23 cellular contexts compared by ENCODE assay signal in genomic region chr9:124009835-124010226, GRCh38. TPM values are rescaled to one million over a fixed set of nuclear protein-coding genes. Genes with fewer than 3 reads are reported as not detected.
A peak's percentile ranks its signal among the peaks of the same experiment; 100 is the strongest.
DNase-seq lines count a peak whose midpoint lies in the region; ATAC-seq and TF ChIP-seq lines count a peak whose summit lies in the region.
"Had no signal": no experiment of that assay in that cellular context is flagged by ENCODE, and none has a peak within 500 bp of the region (broad histone marks: within the 10 kb centered on the region; RNA-seq: fewer than 3 reads in every experiment).

No MANE protein-coding gene starts in this region.

- peaks cover 3% of the 10 kb centered on the region for H3K9me3 Mint-ChIP-seq in activated CD4-positive, alpha-beta T cell treated with anti-CD3 and anti-CD28 coated beads, Interleukin-2, amount 10 ng/mL, durations not matched to agents 7 days and 5 days
- peaks cover 4% of the 10 kb centered on the region; the same call in 2 of the 3 replicates for H3K9me3 Mint-ChIP-seq in GM23338
- no peaks in the 10 kb centered on the region for H3K9me3 Mint-ChIP-seq in activated T-helper 17 cell treated with anti-CD3 and anti-CD28 coated beads, Interleukin-2, amount 50 U/mL, for 72 hours
- H3K9me3 Mint-ChIP-seq in naive thymus-derived CD4-positive, alpha-beta T cell: peaks cover 0 to 3% (median 0%) of the 10 kb centered on the region in 11 donors
- H3K9me3 Mint-ChIP-seq: CD4-positive, alpha-beta T cell had no signal

- no peak for TF ChIP-seq EP300 in gastroesophageal sphincter (IDR thresholded peaks at IDR 0.05)

- no peaks in the 10 kb centered on the region for H3K79me2 ChIP-seq in GM23338 (replicated peaks; ENCODE audit: insufficient read depth)

- peaks cover 53% of the 10 kb centered on the region for H3F3A ChIP-seq in GM23338 (replicated peaks; ENCODE audit: low read depth)

- peaks cover 75% of the 10 kb centered on the region for H3K27me3 Mint-ChIP-seq in activated CD4-positive, alpha-beta T cell treated with anti-CD3 and anti-CD28 coated beads, Interleukin-2, amount 10 ng/mL, durations not matched to agents 7 days and 5 days
- peaks cover 96% of the 10 kb centered on the region for H3K27me3 Mint-ChIP-seq in GM23338 (ENCODE audit: insufficient read depth, low read depth, poor library complexity)
- peaks cover 68% of the 10 kb centered on the region for H3K27me3 Mint-ChIP-seq in activated T-helper 17 cell treated with anti-CD3 and anti-CD28 coated beads, Interleukin-2, amount 50 U/mL, for 72 hours
- H3K27me3 Mint-ChIP-seq in naive thymus-derived CD4-positive, alpha-beta T cell: peaks cover 66 to 82% (median 74%) of the 10 kb centered on the region in 5 donors

- ATAC-seq in GM23338 (no peak), gastroesophageal sphincter (no peak), HG02973 (IDR thresholded peaks at IDR 0.05; ENCODE audit: unreplicated experiment) (no peak)
- no peak for ATAC-seq in activated T-helper 17 cell treated with anti-CD3 and anti-CD28 coated beads, Interleukin-2, amount 50 U/mL, for 72 hours (replicated peaks)
- ATAC-seq in naive thymus-derived CD4-positive, alpha-beta T cell: no peak
- ATAC-seq in activated CD4-positive, CD25-positive, alpha-beta regulatory T cell treated with anti-CD3 and anti-CD28 coated beads, Interleukin-2, amount 50 U/mL, for 24 hours: no peak
- ATAC-seq: heart left ventricle, right cardiac atrium, Right ventricle myocardium inferior had no signal

- peaks cover 99% of the 10 kb centered on the region for H3K27me3 ChIP-seq in GM23338 (ENCODE audit: insufficient read depth)
- H3K27me3 ChIP-seq in naive thymus-derived CD4-positive, alpha-beta T cell (ENCODE audit: control insufficient read depth in 2 of 2, insufficient read depth in 2 of 2, low read length in 2 of 2): peaks cover 15 to 26% of the 10 kb centered on the region in 2 donors
- H3K27me3 ChIP-seq in gastroesophageal sphincter: peaks cover 100% of the 10 kb centered on the region

- TF ChIP-seq POLR2A in gastroesophageal sphincter (IDR thresholded peaks at IDR 0.05): no peak

- intact Hi-C loops in naive thymus-derived CD4-positive, alpha-beta T cell (cut with micrococcal nuclease): no loop called here

- H3K27ac ChIP-seq in GM23338 (ENCODE audit: low read depth): no peak overlapping the region
- no peak overlapping the region for H3K27ac ChIP-seq in naive thymus-derived CD4-positive, alpha-beta T cell (ENCODE audit: low read depth, low read length)
- H3K27ac ChIP-seq in gastroesophageal sphincter: no peak overlapping the region
- H3K27ac ChIP-seq: heart left ventricle, left ventricle myocardium inferior had no signal

- TF ChIP-seq CTCF in GM23338 (conservative IDR thresholded peaks at IDR 0.05; ENCODE audit: low read depth in 2 of 2) (no peak), gastroesophageal sphincter (IDR thresholded peaks at IDR 0.05) (no peak)

- H4K20me1 ChIP-seq in GM23338 (replicated peaks; ENCODE audit: insufficient read depth): peaks cover 40% of the 10 kb centered on the region

- H3K4me1 ChIP-seq in GM23338 (ENCODE audit: insufficient read depth): peaks cover 45% of the 10 kb centered on the region
- H3K4me1 ChIP-seq in naive thymus-derived CD4-positive, alpha-beta T cell (ENCODE audit: control insufficient read depth in 2 of 2, insufficient read depth in 2 of 2, low read length in 2 of 2): no peaks in the 10 kb centered on the region
- peaks cover 0 to 61% (median 31%) of the 10 kb centered on the region in 3 donors for H3K4me1 ChIP-seq in gastroesophageal sphincter

- H3K27ac Mint-ChIP-seq in activated CD4-positive, alpha-beta T cell treated with anti-CD3 and anti-CD28 coated beads, Interleukin-2, amount 10 ng/mL, durations not matched to agents 7 days and 5 days: peak overlapping the region; percentile 70
- H3K27ac Mint-ChIP-seq in GM23338: no peak overlapping the region
- no peak overlapping the region for H3K27ac Mint-ChIP-seq in activated T-helper 17 cell treated with anti-CD3 and anti-CD28 coated beads, Interleukin-2, amount 50 U/mL, for 72 hours
- H3K27ac Mint-ChIP-seq in naive thymus-derived CD4-positive, alpha-beta T cell: peak overlapping the region in 1 of 9 donors; percentile 80
- H3K27ac Mint-ChIP-seq: CD4-positive, alpha-beta T cell had no signal

- H3K4me1 Mint-ChIP-seq in activated CD4-positive, alpha-beta T cell treated with anti-CD3 and anti-CD28 coated beads, Interleukin-2, amount 10 ng/mL, durations not matched to agents 7 days and 5 days: peaks cover 13% of the 10 kb centered on the region
- H3K4me1 Mint-ChIP-seq in GM23338: peaks cover 55% of the 10 kb centered on the region
- H3K4me1 Mint-ChIP-seq in activated T-helper 17 cell treated with anti-CD3 and anti-CD28 coated beads, Interleukin-2, amount 50 U/mL, for 72 hours: no peaks in the 10 kb centered on the region
- peaks cover 12 to 37% (median 25%) of the 10 kb centered on the region in 7 donors for H3K4me1 Mint-ChIP-seq in naive thymus-derived CD4-positive, alpha-beta T cell

- POLR2A ChIA-PET in activated CD4-positive, alpha-beta T cell treated with anti-CD3 and anti-CD28 coated beads, Interleukin-2, amount 10 ng/mL, durations not matched to agents 7 days and 5 days (lab: Charles Lee): no interaction called here
- POLR2A ChIA-PET in naive thymus-derived CD4-positive, alpha-beta T cell (lab: Charles Lee): no interaction called here

- peak overlapping the region; percentile 6 for H3K4me3 Mint-ChIP-seq in activated CD4-positive, alpha-beta T cell treated with anti-CD3 and anti-CD28 coated beads, Interleukin-2, amount 10 ng/mL, durations not matched to agents 7 days and 5 days
- peak overlapping the region; percentile 67 for H3K4me3 Mint-ChIP-seq in GM23338
- peak overlapping the region; percentile 23 for H3K4me3 Mint-ChIP-seq in activated T-helper 17 cell treated with anti-CD3 and anti-CD28 coated beads, Interleukin-2, amount 50 U/mL, for 72 hours
- H3K4me3 Mint-ChIP-seq in naive thymus-derived CD4-positive, alpha-beta T cell: peak overlapping the region in 8 of 10 donors; percentile 2 to 72 (median 44)
- H3K4me3 Mint-ChIP-seq: CD4-positive, alpha-beta T cell had no signal

- H3K36me3 Mint-ChIP-seq in activated CD4-positive, alpha-beta T cell treated with anti-CD3 and anti-CD28 coated beads, Interleukin-2, amount 10 ng/mL, durations not matched to agents 7 days and 5 days (ENCODE audit: low read depth): peaks cover 5% of the 10 kb centered on the region
- no peaks in the 10 kb centered on the region; the same call in 2 of the 3 replicates for H3K36me3 Mint-ChIP-seq in GM23338 (ENCODE audit: low read depth)
- peaks cover 20% of the 10 kb centered on the region for H3K36me3 Mint-ChIP-seq in activated T-helper 17 cell treated with anti-CD3 and anti-CD28 coated beads, Interleukin-2, amount 50 U/mL, for 72 hours (ENCODE audit: low read depth)
- peaks cover 0 to 2% (median 0%) of the 10 kb centered on the region in 5 donors for H3K36me3 Mint-ChIP-seq in naive thymus-derived CD4-positive, alpha-beta T cell

- H3K4me3 ChIP-seq in GM23338: peak overlapping the region; percentile 71
- H3K4me3 ChIP-seq in naive thymus-derived CD4-positive, alpha-beta T cell (ENCODE audit: low read length): no peak overlapping the region
- no peak overlapping the region for H3K4me3 ChIP-seq in gastroesophageal sphincter
- H3K4me3 ChIP-seq: left ventricle myocardium inferior had no signal

- peak overlapping the region; percentile 90 for H3K4me2 ChIP-seq in GM23338

- no peak for DNase-seq in activated CD4-positive, alpha-beta T cell treated with anti-CD3 and anti-CD28 coated beads, Interleukin-2, amount 10 ng/mL, durations not matched to agents 7 days and 5 days
- DNase-seq in activated CD4-positive, alpha-beta T cell treated with anti-CD3 and anti-CD28 coated beads, Interleukin-2, amount 50 U/mL, for 4 hours: no peak
- DNase-seq in GM23338 (ENCODE audit: low spot score): no peak
- no peak for DNase-seq in naive thymus-derived CD4-positive, alpha-beta T cell
- DNase-seq: anterior cingulate cortex; CD4-positive, alpha-beta T cell; DMS79 treated with DMSO at 0.1 percent for 48 hours; heart left ventricle; KG1; left ventricle myocardium inferior; NCI-H2081; nucleus accumbens; right cardiac atrium; SW 1271 had no signal

- H2AFZ ChIP-seq in GM23338: no peak overlapping the region

- no peaks in the 10 kb centered on the region for H3K9me3 ChIP-seq in naive thymus-derived CD4-positive, alpha-beta T cell (ENCODE audit: control insufficient read depth in 2 of 3, low read length in 3 of 3)
- no peaks in the 10 kb centered on the region for H3K9me3 ChIP-seq in gastroesophageal sphincter
- H3K9me3 ChIP-seq: heart left ventricle, left ventricle myocardium inferior had no signal

- CTCF ChIA-PET in activated CD4-positive, alpha-beta T cell treated with anti-CD3 and anti-CD28 coated beads, Interleukin-2, amount 10 ng/mL, durations not matched to agents 7 days and 5 days (lab: Charles Lee): no interaction called here
- CTCF ChIA-PET in naive thymus-derived CD4-positive, alpha-beta T cell (lab: Charles Lee): no interaction called here

- no peaks in the 10 kb centered on the region for H3K36me3 ChIP-seq in GM23338 (ENCODE audit: insufficient read depth)
- no peaks in the 10 kb centered on the region for H3K36me3 ChIP-seq in naive thymus-derived CD4-positive, alpha-beta T cell (ENCODE audit: control insufficient read depth in 2 of 3, insufficient read depth in 3 of 3, low read length in 3 of 3)
- no peaks in the 10 kb centered on the region for H3K36me3 ChIP-seq in gastroesophageal sphincter
- H3K36me3 ChIP-seq: heart left ventricle, left ventricle myocardium inferior had no signal

- WGBS in gastroesophageal sphincter (ENCODE audit: low coverage in 1 of 2), 2 donors: 15 to 16% methylated on average over 9 of the region's 9 CpGs

- H3K9me2 ChIP-seq in GM23338 (ENCODE audit: insufficient read depth): no peaks in the 10 kb centered on the region

TF ChIP-seq in GM23338, 12 proteins besides CTCF, POLR2A, EP300 and RAD21:
- TF ChIP-seq EZH2phosphoT487 (IDR thresholded peaks at IDR 0.05; ENCODE audit: unreplicated experiment) (peak; percentile 9), CREB1 (CRISPR knock-in tag; IDR thresholded peaks at IDR 0.05; ENCODE audit: low read depth) (no peak)
TF ChIP-seq in GM23338: peak in this region for 1.

RNA-seq across cellular contexts. Expression of gene LHX2, which starts 1.7 kb away (rescaled TPM):
- not detected for total RNA-seq in activated CD4-positive, alpha-beta T cell treated with anti-CD3 and anti-CD28 coated beads, Interleukin-2, amount 10 ng/mL, durations not matched to agents 7 days and 5 days
- total RNA-seq in GM23338 (2014; rRNA removed; shearing (Covaris generic)): 0.19 and 1.7 TPM in 2 replicates
- polyA plus RNA-seq in GM23338 (2016; fragmentation: Nextera tagmentation; extraction: Ambion mirVana): 0.45 TPM in 1 of 2 replicates, not detected in the other
- total RNA-seq in activated T-helper 17 cell treated with anti-CD3 and anti-CD28 coated beads, Interleukin-2, amount 50 U/mL, for 72 hours: not detected
- total RNA-seq in naive thymus-derived CD4-positive, alpha-beta T cell: not detected
- not detected for polyA plus RNA-seq in naive thymus-derived CD4-positive, alpha-beta T cell
- total RNA-seq in gastroesophageal sphincter: not detected
- total RNA-seq: activated CD8-positive, alpha-beta memory T cell treated with anti-CD3 and anti-CD28 coated beads for 36 hours; fibroblast of lung; left ventricle myocardium inferior; mononuclear cell; Right ventricle myocardium inferior had no signal
- polyA plus RNA-seq: AG04450, fibroblast of lung had no signal

Comparison
In these comparisons a context has a peak if more than half of its experiments do, and no peak if none do; other contexts are left out.
1. H3K4me3 Mint-ChIP-seq: peak in every context shown above with its lines; median percentile 67 in GM23338; 44 in naive thymus-derived CD4-positive, alpha-beta T cell; 23 in activated T-helper 17 cell treated with anti-CD3 and anti-CD28 coated beads, Interleukin-2, amount 50 U/mL, for 72 hours; 6 in activated CD4-positive, alpha-beta T cell treated with anti-CD3 and anti-CD28 coated beads, Interleukin-2, amount 10 ng/mL, durations not matched to agents 7 days and 5 days.